Comparison of ENCODE assay signal across 8 cellular contexts in the genomic region with DNA sequence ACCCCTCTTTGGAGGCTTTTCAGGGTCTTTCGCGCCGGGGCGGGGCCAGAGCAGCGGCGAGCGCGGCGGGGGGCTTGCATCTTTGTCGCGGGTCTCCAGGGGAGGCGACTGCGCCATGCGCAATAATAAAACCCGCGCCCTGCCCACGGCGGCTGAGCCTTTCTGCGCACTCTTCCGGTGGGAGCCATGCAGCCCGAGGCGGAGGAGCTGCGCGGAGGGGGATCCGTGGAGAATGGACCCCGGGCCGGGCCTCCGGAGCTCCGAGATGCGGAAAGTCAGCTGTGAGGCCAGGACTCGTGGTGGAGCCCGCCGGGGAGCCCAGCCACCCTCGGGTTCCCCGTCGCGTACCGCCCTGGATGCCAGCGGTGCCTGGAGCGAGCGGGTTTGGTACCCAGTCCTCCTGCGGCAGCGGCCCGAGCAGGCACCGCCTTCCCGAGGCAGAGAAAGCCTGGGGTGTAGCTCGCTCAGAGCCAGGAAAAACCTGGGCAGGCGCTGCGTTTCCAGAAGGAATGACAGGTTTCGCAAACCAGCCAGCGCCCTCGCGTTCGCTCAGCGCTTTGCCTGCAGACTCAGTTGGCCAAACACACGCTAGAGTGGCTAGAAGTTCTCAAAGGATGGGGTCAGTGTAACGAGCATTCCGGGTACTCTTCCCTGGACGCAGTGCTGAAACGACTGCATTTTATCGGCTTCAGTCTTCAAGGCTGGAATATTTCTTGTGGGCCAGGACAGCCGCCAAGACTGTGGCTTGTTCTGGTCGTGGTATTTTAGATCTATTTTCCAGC. TPM values are rescaled to one million over a fixed set of nuclear protein-coding genes. Genes with fewer than 3 reads are reported as not detected.
DNase-seq lines count a peak whose midpoint lies in the region; ATAC-seq, FAIRE-seq and TF ChIP-seq lines count a peak whose summit lies in the region.

No MANE protein-coding gene starts in this region.

- no peak overlapping the region for H3K4me3 ChIP-seq in GM12878
- peak overlapping the region; percentile 78 for H3K4me3 ChIP-seq in iPS DF 6.9 (ENCODE audit: low read length)

- POLR2A ChIA-PET in GM12878 (lab: Charles Lee), result interaction anchor here (0.6 kb wide), 1 partner anchor 261 kb away, joined by 3 read pairs; no protein-coding TSS in a partner anchor

- H3K4me2 ChIP-seq in GM12878 (ENCODE audit: control insufficient read depth, insufficient read depth), result peak overlapping the region; percentile 69; the same call in 1 of the 2 replicates

- intact Hi-C loops in GM12878 (cut with micrococcal nuclease; ENCODE audit: unreplicated experiment), result no loop called here

- no TSS peak for BruUV-seq in GM12878 (replicated peaks; lab: Mats Ljungman, UMichigan)

- H4K20me1 ChIP-seq in GM12878 (ENCODE audit: control insufficient read depth, insufficient read depth), result no peaks in the 10 kb centered on the region

- H3K9ac ChIP-seq in GM12878 (ENCODE audit: control insufficient read depth, insufficient read depth, low read length), result no peak overlapping the region

- RAD21 ChIA-PET in GM12878 (lab: Charles Lee; ENCODE audit: unreplicated experiment), result no interaction called here

- 16% methylated on average over 57 of the region's 63 CpGs for WGBS in GM12878 (ENCODE audit: insufficient coverage, insufficient replicate concordance, low lambda C conversion rate, missing lambda C conversion rate)
- no CpG with 5 or more reads among the region's 63 CpGs for WGBS in iPS DF 6.9 (ENCODE audit: insufficient coverage, insufficient read length)

- no peak for TF ChIP-seq EP300 in GM12878 (IDR thresholded peaks at IDR 0.05; ENCODE audit: borderline replicate concordance in 1 of 2, control insufficient read depth in 1 of 2, low read depth in 2 of 2, low read length in 2 of 2)

- ATAC-seq in GM12878, result no peak; the same call in 2 of the 3 replicates
- ATAC-seq in GM18498 (IDR thresholded peaks at IDR 0.05; ENCODE audit: unreplicated experiment), result no peak

- no peak overlapping the region for H3K27ac ChIP-seq in GM12878 (ENCODE audit: control insufficient read depth, insufficient read depth)
- H3K27ac ChIP-seq in iPS DF 6.9 (ENCODE audit: low read length), result no peak overlapping the region

- H3K9me3 ChIP-seq in GM12878 (replicated peaks; ENCODE audit: control insufficient read depth, insufficient read depth, low read length) (no peaks in the 10 kb centered on the region), iPS DF 6.9 (ENCODE audit: control insufficient read depth, insufficient read depth, low read length) (no peaks in the 10 kb centered on the region)

- TF ChIP-seq CTCF in GM13977 (IDR thresholded peaks at IDR 0.05; ENCODE audit: extremely low read depth, insufficient read depth, missing control alignments) (no peak), GM12878 (IDR thresholded peaks at IDR 0.05 in 2 of 3, conservative IDR thresholded peaks at IDR 0.05 in 1 of 3; ENCODE audit: control insufficient read depth in 2 of 3, extremely low read depth in 1 of 3, insufficient read depth in 1 of 3, low read depth in 3 of 3, low read length in 3 of 3) (no peak)

- CTCF ChIA-PET in GM12878 (lab: Yijun Ruan, JAX), result no interaction called here

- H3K27me3 ChIP-seq in GM12878 (replicated peaks in 1 of 2; ENCODE audit: control insufficient read depth in 2 of 2, insufficient read depth in 2 of 2, low read length in 1 of 2) (peaks cover 11 to 24% of the 10 kb centered on the region in 2 experiments), iPS DF 6.9 (ENCODE audit: control insufficient read depth, insufficient read depth, low read length) (no peaks in the 10 kb centered on the region)

- H3K79me2 ChIP-seq in GM12878 (ENCODE audit: control insufficient read depth, insufficient read depth, low read length), result no peaks in the 10 kb centered on the region

- H3K4me1 ChIP-seq in GM12878 (ENCODE audit: control insufficient read depth, insufficient read depth, low read length), result no peaks in the 10 kb centered on the region
- H3K4me1 ChIP-seq in iPS DF 6.9 (ENCODE audit: control insufficient read depth, insufficient read depth, low read length), result peaks cover 2% of the 10 kb centered on the region; the same call in 1 of the 2 replicates

- TF ChIP-seq POLR2A in GM12878 (IDR thresholded peaks at IDR 0.05; ENCODE audit: low read depth, low read length), result no peak

- SMC1A ChIA-PET in GM12878 (lab: Charles Lee; ENCODE audit: uncharacterized antibody, unreplicated experiment), result no interaction called here

- H2AFZ ChIP-seq in GM12878 (ENCODE audit: control insufficient read depth, low read depth, low read length), result no peak overlapping the region

- H3K36me3 ChIP-seq in GM12878 (ENCODE audit: control insufficient read depth in 2 of 2, insufficient read depth in 2 of 2, low read length in 1 of 2) (no peaks in the 10 kb centered on the region), iPS DF 6.9 (ENCODE audit: control insufficient read depth, insufficient read depth, low read length) (no peaks in the 10 kb centered on the region)

- no peak for TF ChIP-seq RAD21 in GM12878 (IDR thresholded peaks at IDR 0.05; ENCODE audit: insufficient read depth, low read depth, low read length)

- in situ Hi-C loops in GM13977 (cut with MboI; ENCODE audit: low pct_unique_long_range_greater_than_20kb, low sequenced_read_pairs, unreplicated experiment) (no loop called here), GM12878 (cut with MboI) (no loop called here)

- no peak for FAIRE-seq in GM12878 (lab: Jason Lieb, UNC)

- peak; percentile 32 for DNase-seq in GM13977 (ENCODE audit: low spot score)
- DNase-seq in NCI-H2227 treated with DMSO at 0.1 percent for 48 hours (lab: John Stamatoyannopoulos, UW), result peak; percentile 35
- DNase-seq in GM12878 (ENCODE audit: low read depth, low spot score), result no peak
- DNase-seq in iPS DF 6.9 (ENCODE audit: low read depth, low spot score), result no peak
- DNase-seq in renal cortical epithelial cell (ENCODE audit: low read depth), result peak; percentile 51
- no peak for DNase-seq in activated effector memory CD4-positive, alpha-beta T cell treated with anti-CD3 and anti-CD28 coated beads, Interleukin-2, amount 50 U/mL, for 16 hours
- no peak for DNase-seq in activated CD4-positive, CD25-positive, alpha-beta regulatory T cell (lab: John Stamatoyannopoulos, UW)

TF ChIP-seq in GM12878, 131 proteins besides CTCF, POLR2A, EP300 and RAD21:
- peak; percentile 87 for TF ChIP-seq SUZ12 (IDR thresholded peaks at IDR 0.05; ENCODE audit: unreplicated experiment)
- TF ChIP-seq LARP7 (IDR thresholded peaks at IDR 0.05), result no peak
- TF ChIP-seq SMAD5 (IDR thresholded peaks at IDR 0.05; ENCODE audit: low read depth), result no peak
- no peak for TF ChIP-seq ZNF217 (IDR thresholded peaks at IDR 0.05)
TF ChIP-seq in GM12878: peak in this region for 1.

RNA-seq across cellular contexts. Expression of a gene that starts 1.3 kb away (rescaled TPM):
- 0.15 and 0.44 TPM in 2 replicates for total RNA-seq in GM12878 (2013; cell fraction: nucleolus; rRNA removed)
- total RNA-seq in GM12878 (2014; rRNA removed) (under 0.01 TPM in 1 of 2 replicates, not detected in the other), GM12878 (2014; rRNA removed; fragmentation: Illumina TruSeq; extraction: Trizol) (not detected in 2 replicates), GM12878 (2021) (0.35 and 0.72 TPM in 2 replicates), renal cortical epithelial cell (54.4 and 218 TPM in 2 replicates)
- not detected for polyA plus RNA-seq in GM12878 (2011; ENCODE audit: low read depth)
- polyA plus RNA-seq in GM12878 (2011; rRNA removed) (0.01 TPM in 2 replicates), GM12878 (2014; fragmentation: Illumina TruSeq; extraction: Trizol) (0.01 TPM in 1 of 2 replicates, not detected in the other), GM12878 (2014; fragmentation: Nextera tagmentation; extraction: Ambion mirVana) (under 1 TPM in 1 of 2 experiments, not detected in 1; under 0.01 TPM), GM12878 (2014; rRNA removed) (not detected in 2 replicates), GM12878 (2016; fragmentation: Nextera tagmentation; extraction: Ambion mirVana) (under 1 TPM; 0.10 to 0.11 TPM)
- 0.01 and 0.02 TPM in 2 replicates for polyA plus RNA-seq in GM12878 (2011; cell fraction: cytosol; rRNA removed)
- polyA plus RNA-seq in GM12878 (2011; cell fraction: nucleus; rRNA removed), result 0.09 TPM in 2 replicates
- 0.04 and 0.11 TPM in 2 replicates for polyA plus RNA-seq in GM12878 (2012)
- not detected in 2 replicates for polyA minus RNA-seq in GM12878 (2011; rRNA and poly(A)+ RNA removed)
- not detected in 2 replicates for polyA minus RNA-seq in GM12878 (2011; cell fraction: cytosol; rRNA and poly(A)+ RNA removed)
- not detected in 2 replicates for polyA minus RNA-seq in GM12878 (2011; cell fraction: nucleus; rRNA and poly(A)+ RNA removed)

Comparison
In these comparisons a context has a peak if more than half of its experiments do, and no peak if none do; other contexts are left out.
1. DNase-seq: peak in GM13977 (single experiment), NCI-H2227 treated with DMSO at 0.1 percent for 48 hours (single experiment) and renal cortical epithelial cell (single experiment); none in GM12878 (single experiment), iPS DF 6.9 (single experiment), activated effector memory CD4-positive, alpha-beta T cell treated with anti-CD3 and anti-CD28 coated beads, Interleukin-2, amount 50 U/mL, for 16 hours (single experiment) and activated CD4-positive, CD25-positive, alpha-beta regulatory T cell (0 of 4).
2. RNA of a gene that starts 1.3 kb away (total RNA-seq): 54.4 to 218 TPM in renal cortical epithelial cell; under 0.01 to 0.72 TPM in GM12878; every median in the first group is over 10 times any median in the second.